ENCODE assay signal across 8 cellular contexts in genomic region chr12:53046655-53047220, GRCh38. TPM values are rescaled to one million over a fixed set of nuclear protein-coding genes. Genes with fewer than 3 reads are reported as not detected.
DNase-seq lines count a peak whose midpoint lies in the region; ATAC-seq and TF ChIP-seq lines count a peak whose summit lies in the region.

No MANE protein-coding gene starts in this region.

- ATAC-seq in HG02852 (IDR thresholded peaks at IDR 0.05; ENCODE audit: unreplicated experiment): peak; percentile 33
- ATAC-seq in naive B cell (ENCODE audit: low read depth in 2 of 2): peak; percentile 16 to 25

- peak overlapping the region; percentile 69 for H3K4me3 ChIP-seq in fibroblast of mammary gland (ENCODE audit: control insufficient read depth, low read depth, low read length)

- H3K27ac Mint-ChIP-seq in activated T-cell treated with anti-CD3 and anti-CD28 coated beads, Interleukin-2, amount 50 U/mL, for 24 hours: peak overlapping the region; percentile 80
- peak overlapping the region; percentile 32 to 94 (median 88) for H3K27ac Mint-ChIP-seq in naive B cell

- H3K27ac ChIP-seq in substantia nigra (ENCODE audit: low read depth, low read length, poor library complexity, severe bottlenecking): peak overlapping the region; percentile 100

- peaks cover 33% of the 10 kb centered on the region for H3K4me1 Mint-ChIP-seq in activated T-cell treated with anti-CD3 and anti-CD28 coated beads, Interleukin-2, amount 50 U/mL, for 24 hours (ENCODE audit: low read depth)
- H3K4me1 Mint-ChIP-seq in naive B cell: peaks cover 15 to 18% (median 16%) of the 10 kb centered on the region in 3 donors

- H3K9me3 Mint-ChIP-seq in activated T-cell treated with anti-CD3 and anti-CD28 coated beads, Interleukin-2, amount 50 U/mL, for 24 hours: no peaks in the 10 kb centered on the region
- H3K9me3 Mint-ChIP-seq in naive B cell: no peaks in the 10 kb centered on the region

- peaks cover 13% of the 10 kb centered on the region for H3K36me3 Mint-ChIP-seq in activated T-cell treated with anti-CD3 and anti-CD28 coated beads, Interleukin-2, amount 50 U/mL, for 24 hours (ENCODE audit: low read depth)
- no peaks in the 10 kb centered on the region for H3K36me3 Mint-ChIP-seq in naive B cell

- peak overlapping the region; percentile 84 for H3K4me3 Mint-ChIP-seq in activated T-cell treated with anti-CD3 and anti-CD28 coated beads, Interleukin-2, amount 50 U/mL, for 24 hours
- H3K4me3 Mint-ChIP-seq in naive B cell: peak overlapping the region; percentile 87 to 99 (median 94)

- DNase-seq in NCI-H524 (lab: John Stamatoyannopoulos, UW): peak; percentile 47 to 65
- DNase-seq in NCI-H524 treated with DMSO at 0.1 percent for 48 hours (lab: John Stamatoyannopoulos, UW): no peak
- peak; percentile 67 for DNase-seq in NCI-H510A (lab: John Stamatoyannopoulos, UW)
- DNase-seq in activated T-cell treated with anti-CD3 and anti-CD28 coated beads, Interleukin-2, amount 50 U/mL, for 24 hours: peak; percentile 76
- DNase-seq in fibroblast of mammary gland (ENCODE audit: low read depth): peak; percentile 74
- peak; percentile 42 for DNase-seq in naive B cell
- peak; percentile 36 to 93 (median 81) for DNase-seq in substantia nigra (lab: John Stamatoyannopoulos, UW)

- H3K27me3 Mint-ChIP-seq in activated T-cell treated with anti-CD3 and anti-CD28 coated beads, Interleukin-2, amount 50 U/mL, for 24 hours: peaks cover 4% of the 10 kb centered on the region
- no peaks in the 10 kb centered on the region for H3K27me3 Mint-ChIP-seq in naive B cell

- TF ChIP-seq CTCF in fibroblast of mammary gland (conservative IDR thresholded peaks at IDR 0.05; ENCODE audit: control insufficient read depth, insufficient read depth, low read depth, low read length): no peak

RNA-seq across cellular contexts. Expression of gene TNS2, which starts 3.1 kb away (rescaled TPM):
- polyA plus RNA-seq in naive B cell (ENCODE audit: low read depth in 6 of 6): under 1 TPM in 5 of 6 donors, not detected in 1; 0.05 to 0.91 (median 0.47) TPM

RNA-seq across cellular contexts. Expression of gene SPRYD3, which starts 32.5 kb away (rescaled TPM):
- 10 to 100 TPM; 12.8 to 31.1 (median 23.2) TPM for polyA plus RNA-seq in naive B cell (ENCODE audit: low read depth in 6 of 6)

RNA-seq across cellular contexts. Expression of gene EIF4B, which starts 40.5 kb away (rescaled TPM):
- polyA plus RNA-seq in naive B cell (ENCODE audit: low read depth in 6 of 6): 100 to 1,000 TPM in 2 of 6 donors, 10 to 100 TPM in 4; 69.1 to 104 (median 87.0) TPM

RNA-seq across cellular contexts. Expression of gene IGFBP6, which starts 50.7 kb away (rescaled TPM):
- polyA plus RNA-seq in naive B cell (ENCODE audit: low read depth in 6 of 6): not detected

RNA-seq across cellular contexts. Expression of gene SOAT2, which starts 56.5 kb away (rescaled TPM):
- polyA plus RNA-seq in naive B cell (ENCODE audit: low read depth in 6 of 6): not detected
